8 cellular contexts compared by ENCODE assay signal in genomic region chr1:205528887-205529825, GRCh38. TPM values are rescaled to one million over a fixed set of nuclear protein-coding genes. Genes with fewer than 3 reads are reported as not detected.
A peak's percentile ranks its signal among the peaks of the same experiment; 100 is the strongest.
DNase-seq lines count a peak whose midpoint lies in the region; ATAC-seq, FAIRE-seq and TF ChIP-seq lines count a peak whose summit lies in the region.

No MANE protein-coding gene starts in this region.

- H3K36me3 ChIP-seq in neuron (ENCODE audit: insufficient read depth, low read length) (no peaks in the 10 kb centered on the region), stomach smooth muscle (ENCODE audit: control insufficient read depth in 2 of 2, insufficient read depth in 2 of 2, low read length in 2 of 2) (peaks cover 5 to 12% of the 10 kb centered on the region in 2 donors)

- peak overlapping the region; percentile 59 for H2AFZ ChIP-seq in neuron (ENCODE audit: low read depth, low read length)

- H3K27me3 ChIP-seq in neuron (ENCODE audit: insufficient read depth, low read length) (peaks cover 17% of the 10 kb centered on the region), stomach smooth muscle (ENCODE audit: control insufficient read depth in 1 of 2, insufficient read depth in 2 of 2, low read length in 2 of 2) (no peaks in the 10 kb centered on the region)

- H3K9me3 ChIP-seq in neuron (ENCODE audit: low read length) (no peaks in the 10 kb centered on the region), stomach smooth muscle (ENCODE audit: control insufficient read depth in 2 of 2, low read length in 2 of 2) (no peaks in the 10 kb centered on the region)

- FAIRE-seq in RCC 7860 (lab: Jason Lieb, UNC), result no peak

- peak overlapping the region; percentile 49 for H3K4me3 ChIP-seq in fibroblast of the aortic adventitia (ENCODE audit: low read depth, low read length)
- no peak overlapping the region for H3K4me3 ChIP-seq in neuron (ENCODE audit: low read length)
- H3K4me3 ChIP-seq in stomach smooth muscle (ENCODE audit: low read length in 2 of 2), result peak overlapping the region; percentile 44 to 68

- ATAC-seq in activated T-helper 17 cell treated with anti-CD3 and anti-CD28 coated beads, Interleukin-2, amount 50 U/mL, for 72 hours (replicated peaks), result peak; percentile 86

- peak overlapping the region in 1 of 2 donors; percentile 13 for H3K9ac ChIP-seq in stomach smooth muscle (ENCODE audit: low read length in 2 of 2)

- TF ChIP-seq CTCF in fibroblast of the aortic adventitia (IDR thresholded peaks at IDR 0.05; ENCODE audit: insufficient read depth, low read length), result peak; percentile 91

- no peak overlapping the region for H3K27ac ChIP-seq in stomach smooth muscle (ENCODE audit: low read length)

- H3K4me1 ChIP-seq in neuron (ENCODE audit: insufficient read depth, low read length) (peaks cover 6% of the 10 kb centered on the region), stomach smooth muscle (ENCODE audit: control insufficient read depth, insufficient read depth, low read length) (peaks cover 4% of the 10 kb centered on the region)

- H3K4me1 Mint-ChIP-seq in activated T-helper 17 cell treated with anti-CD3 and anti-CD28 coated beads, Interleukin-2, amount 50 U/mL, for 72 hours, result no peaks in the 10 kb centered on the region

- H3K36me3 Mint-ChIP-seq in activated T-helper 17 cell treated with anti-CD3 and anti-CD28 coated beads, Interleukin-2, amount 50 U/mL, for 72 hours (ENCODE audit: low read depth), result no peaks in the 10 kb centered on the region

- H3K9me3 Mint-ChIP-seq in activated T-helper 17 cell treated with anti-CD3 and anti-CD28 coated beads, Interleukin-2, amount 50 U/mL, for 72 hours, result no peaks in the 10 kb centered on the region

- DNase-seq in GDM1 (lab: John Stamatoyannopoulos, UW) (peak; percentile 22), HT-29 (ENCODE audit: low spot score) (peak; percentile 80), RCC 7860 (ENCODE audit: low spot score) (peak; percentile 11), fibroblast of the aortic adventitia (ENCODE audit: low read depth) (peak; percentile 56), foreskin melanocyte (no peak)

- no peaks in the 10 kb centered on the region for H3K27me3 Mint-ChIP-seq in activated T-helper 17 cell treated with anti-CD3 and anti-CD28 coated beads, Interleukin-2, amount 50 U/mL, for 72 hours

- H3K27ac Mint-ChIP-seq in activated T-helper 17 cell treated with anti-CD3 and anti-CD28 coated beads, Interleukin-2, amount 50 U/mL, for 72 hours, result no peak overlapping the region

- H3K4me3 Mint-ChIP-seq in activated T-helper 17 cell treated with anti-CD3 and anti-CD28 coated beads, Interleukin-2, amount 50 U/mL, for 72 hours, result peak overlapping the region; percentile 30

RNA-seq across cellular contexts. Expression of gene CDK18, which starts 24.7 kb away (rescaled TPM):
- total RNA-seq in HT-29 (2014; rRNA removed; shearing (Covaris generic)), result 22.2 and 27.6 TPM in 2 replicates
- 1 to 10 TPM in 1 of 2 donors, under 1 TPM in 1; 0.91 to 3.0 TPM for total RNA-seq in activated T-helper 17 cell treated with anti-CD3 and anti-CD28 coated beads, Interleukin-2, amount 50 U/mL, for 72 hours
- 0.27 and 1.6 TPM in 2 replicates for total RNA-seq in fibroblast of the aortic adventitia (ENCODE audit: low replicate concordance)
